Comparison of ENCODE assay signal across 1 cellular context in the genomic region with DNA sequence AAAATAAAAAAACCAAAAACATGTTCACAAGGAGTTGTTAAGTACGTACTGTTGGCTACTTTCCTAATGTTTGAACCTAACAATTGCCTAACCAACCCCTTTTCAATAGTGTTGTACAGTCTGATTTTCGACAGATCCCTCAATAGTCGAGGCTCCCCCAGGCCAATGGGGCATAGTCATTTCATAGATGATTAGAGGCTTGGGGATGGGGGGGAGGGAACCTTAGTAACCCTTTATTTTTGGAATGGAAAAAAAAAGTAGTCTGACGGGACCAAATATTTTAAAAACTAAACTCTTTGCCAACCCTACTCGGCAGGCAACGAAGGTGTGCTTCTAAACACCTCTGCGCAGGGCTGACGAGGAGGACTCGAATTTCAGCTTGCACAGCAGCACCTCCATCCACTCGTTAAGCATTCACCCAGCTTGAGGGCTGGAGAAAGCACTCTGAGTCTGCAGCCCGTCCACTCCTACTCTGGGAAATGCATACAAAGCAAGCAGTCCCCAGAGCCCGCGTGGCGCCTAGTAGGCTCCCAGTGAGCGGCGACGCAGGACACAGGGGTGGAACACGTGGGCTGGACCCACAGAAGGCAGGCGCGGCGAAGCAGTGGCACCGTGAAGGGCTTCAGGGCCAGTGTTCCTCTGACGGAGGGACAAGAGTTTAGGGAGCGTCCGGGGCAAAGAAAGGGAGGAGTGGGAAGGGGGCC.
TF ChIP-seq lines count a peak whose summit lies in the region.

No MANE protein-coding gene starts in this region.

TF ChIP-seq in K562, 482 proteins besides CTCF, POLR2A, EP300 and RAD21 (continued from another document and continues in another):
- TF ChIP-seq, protein P1, sequence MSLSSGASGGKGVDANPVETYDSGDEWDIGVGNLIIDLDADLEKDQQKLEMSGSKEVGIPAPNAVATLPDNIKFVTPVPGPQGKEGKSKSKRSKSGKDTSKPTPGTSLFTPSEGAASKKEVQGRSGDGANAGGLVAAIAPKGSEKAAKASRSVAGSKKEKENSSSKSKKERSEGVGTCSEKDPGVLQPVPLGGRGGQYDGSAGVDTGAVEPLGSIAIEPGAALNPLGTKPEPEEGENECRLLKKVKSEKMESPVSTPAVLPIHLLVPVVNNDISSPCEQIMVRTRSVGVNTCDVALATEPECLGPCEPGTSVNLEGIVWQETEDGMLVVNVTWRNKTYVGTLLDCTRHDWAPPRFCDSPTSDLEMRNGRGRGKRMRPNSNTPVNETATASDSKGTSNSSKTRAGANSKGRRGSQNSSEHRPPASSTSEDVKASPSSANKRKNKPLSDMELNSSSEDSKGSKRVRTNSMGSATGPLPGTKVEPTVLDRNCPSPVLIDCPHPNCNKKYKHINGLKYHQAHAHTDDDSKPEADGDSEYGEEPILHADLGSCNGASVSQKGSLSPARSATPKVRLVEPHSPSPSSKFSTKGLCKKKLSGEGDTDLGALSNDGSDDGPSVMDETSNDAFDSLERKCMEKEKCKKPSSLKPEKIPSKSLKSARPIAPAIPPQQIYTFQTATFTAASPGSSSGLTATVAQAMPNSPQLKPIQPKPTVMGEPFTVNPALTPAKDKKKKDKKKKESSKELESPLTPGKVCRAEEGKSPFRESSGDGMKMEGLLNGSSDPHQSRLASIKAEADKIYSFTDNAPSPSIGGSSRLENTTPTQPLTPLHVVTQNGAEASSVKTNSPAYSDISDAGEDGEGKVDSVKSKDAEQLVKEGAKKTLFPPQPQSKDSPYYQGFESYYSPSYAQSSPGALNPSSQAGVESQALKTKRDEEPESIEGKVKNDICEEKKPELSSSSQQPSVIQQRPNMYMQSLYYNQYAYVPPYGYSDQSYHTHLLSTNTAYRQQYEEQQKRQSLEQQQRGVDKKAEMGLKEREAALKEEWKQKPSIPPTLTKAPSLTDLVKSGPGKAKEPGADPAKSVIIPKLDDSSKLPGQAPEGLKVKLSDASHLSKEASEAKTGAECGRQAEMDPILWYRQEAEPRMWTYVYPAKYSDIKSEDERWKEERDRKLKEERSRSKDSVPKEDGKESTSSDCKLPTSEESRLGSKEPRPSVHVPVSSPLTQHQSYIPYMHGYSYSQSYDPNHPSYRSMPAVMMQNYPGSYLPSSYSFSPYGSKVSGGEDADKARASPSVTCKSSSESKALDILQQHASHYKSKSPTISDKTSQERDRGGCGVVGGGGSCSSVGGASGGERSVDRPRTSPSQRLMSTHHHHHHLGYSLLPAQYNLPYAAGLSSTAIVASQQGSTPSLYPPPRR (CRISPR knock-in tag; IDR thresholded peaks at IDR 0.05; ENCODE audit: borderline replicate concordance) = no peak
- TF ChIP-seq, protein P2, sequence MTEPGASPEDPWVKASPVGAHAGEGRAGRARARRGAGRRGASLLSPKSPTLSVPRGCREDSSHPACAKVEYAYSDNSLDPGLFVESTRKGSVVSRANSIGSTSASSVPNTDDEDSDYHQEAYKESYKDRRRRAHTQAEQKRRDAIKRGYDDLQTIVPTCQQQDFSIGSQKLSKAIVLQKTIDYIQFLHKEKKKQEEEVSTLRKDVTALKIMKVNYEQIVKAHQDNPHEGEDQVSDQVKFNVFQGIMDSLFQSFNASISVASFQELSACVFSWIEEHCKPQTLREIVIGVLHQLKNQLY (CRISPR knock-in tag; conservative IDR thresholded peaks at IDR 0.05) = peak in 1 of 2 experiments; percentile 90; a peak in 2 of 4 replicates
- no peak for TF ChIP-seq SMAD4 (CRISPR knock-in tag; conservative IDR thresholded peaks at IDR 0.05)
- TF ChIP-seq, protein P3, sequence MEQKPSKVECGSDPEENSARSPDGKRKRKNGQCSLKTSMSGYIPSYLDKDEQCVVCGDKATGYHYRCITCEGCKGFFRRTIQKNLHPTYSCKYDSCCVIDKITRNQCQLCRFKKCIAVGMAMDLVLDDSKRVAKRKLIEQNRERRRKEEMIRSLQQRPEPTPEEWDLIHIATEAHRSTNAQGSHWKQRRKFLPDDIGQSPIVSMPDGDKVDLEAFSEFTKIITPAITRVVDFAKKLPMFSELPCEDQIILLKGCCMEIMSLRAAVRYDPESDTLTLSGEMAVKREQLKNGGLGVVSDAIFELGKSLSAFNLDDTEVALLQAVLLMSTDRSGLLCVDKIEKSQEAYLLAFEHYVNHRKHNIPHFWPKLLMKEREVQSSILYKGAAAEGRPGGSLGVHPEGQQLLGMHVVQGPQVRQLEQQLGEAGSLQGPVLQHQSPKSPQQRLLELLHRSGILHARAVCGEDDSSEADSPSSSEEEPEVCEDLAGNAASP (IDR thresholded peaks at IDR 0.05) = no peak
- TF ChIP-seq, protein P4, sequence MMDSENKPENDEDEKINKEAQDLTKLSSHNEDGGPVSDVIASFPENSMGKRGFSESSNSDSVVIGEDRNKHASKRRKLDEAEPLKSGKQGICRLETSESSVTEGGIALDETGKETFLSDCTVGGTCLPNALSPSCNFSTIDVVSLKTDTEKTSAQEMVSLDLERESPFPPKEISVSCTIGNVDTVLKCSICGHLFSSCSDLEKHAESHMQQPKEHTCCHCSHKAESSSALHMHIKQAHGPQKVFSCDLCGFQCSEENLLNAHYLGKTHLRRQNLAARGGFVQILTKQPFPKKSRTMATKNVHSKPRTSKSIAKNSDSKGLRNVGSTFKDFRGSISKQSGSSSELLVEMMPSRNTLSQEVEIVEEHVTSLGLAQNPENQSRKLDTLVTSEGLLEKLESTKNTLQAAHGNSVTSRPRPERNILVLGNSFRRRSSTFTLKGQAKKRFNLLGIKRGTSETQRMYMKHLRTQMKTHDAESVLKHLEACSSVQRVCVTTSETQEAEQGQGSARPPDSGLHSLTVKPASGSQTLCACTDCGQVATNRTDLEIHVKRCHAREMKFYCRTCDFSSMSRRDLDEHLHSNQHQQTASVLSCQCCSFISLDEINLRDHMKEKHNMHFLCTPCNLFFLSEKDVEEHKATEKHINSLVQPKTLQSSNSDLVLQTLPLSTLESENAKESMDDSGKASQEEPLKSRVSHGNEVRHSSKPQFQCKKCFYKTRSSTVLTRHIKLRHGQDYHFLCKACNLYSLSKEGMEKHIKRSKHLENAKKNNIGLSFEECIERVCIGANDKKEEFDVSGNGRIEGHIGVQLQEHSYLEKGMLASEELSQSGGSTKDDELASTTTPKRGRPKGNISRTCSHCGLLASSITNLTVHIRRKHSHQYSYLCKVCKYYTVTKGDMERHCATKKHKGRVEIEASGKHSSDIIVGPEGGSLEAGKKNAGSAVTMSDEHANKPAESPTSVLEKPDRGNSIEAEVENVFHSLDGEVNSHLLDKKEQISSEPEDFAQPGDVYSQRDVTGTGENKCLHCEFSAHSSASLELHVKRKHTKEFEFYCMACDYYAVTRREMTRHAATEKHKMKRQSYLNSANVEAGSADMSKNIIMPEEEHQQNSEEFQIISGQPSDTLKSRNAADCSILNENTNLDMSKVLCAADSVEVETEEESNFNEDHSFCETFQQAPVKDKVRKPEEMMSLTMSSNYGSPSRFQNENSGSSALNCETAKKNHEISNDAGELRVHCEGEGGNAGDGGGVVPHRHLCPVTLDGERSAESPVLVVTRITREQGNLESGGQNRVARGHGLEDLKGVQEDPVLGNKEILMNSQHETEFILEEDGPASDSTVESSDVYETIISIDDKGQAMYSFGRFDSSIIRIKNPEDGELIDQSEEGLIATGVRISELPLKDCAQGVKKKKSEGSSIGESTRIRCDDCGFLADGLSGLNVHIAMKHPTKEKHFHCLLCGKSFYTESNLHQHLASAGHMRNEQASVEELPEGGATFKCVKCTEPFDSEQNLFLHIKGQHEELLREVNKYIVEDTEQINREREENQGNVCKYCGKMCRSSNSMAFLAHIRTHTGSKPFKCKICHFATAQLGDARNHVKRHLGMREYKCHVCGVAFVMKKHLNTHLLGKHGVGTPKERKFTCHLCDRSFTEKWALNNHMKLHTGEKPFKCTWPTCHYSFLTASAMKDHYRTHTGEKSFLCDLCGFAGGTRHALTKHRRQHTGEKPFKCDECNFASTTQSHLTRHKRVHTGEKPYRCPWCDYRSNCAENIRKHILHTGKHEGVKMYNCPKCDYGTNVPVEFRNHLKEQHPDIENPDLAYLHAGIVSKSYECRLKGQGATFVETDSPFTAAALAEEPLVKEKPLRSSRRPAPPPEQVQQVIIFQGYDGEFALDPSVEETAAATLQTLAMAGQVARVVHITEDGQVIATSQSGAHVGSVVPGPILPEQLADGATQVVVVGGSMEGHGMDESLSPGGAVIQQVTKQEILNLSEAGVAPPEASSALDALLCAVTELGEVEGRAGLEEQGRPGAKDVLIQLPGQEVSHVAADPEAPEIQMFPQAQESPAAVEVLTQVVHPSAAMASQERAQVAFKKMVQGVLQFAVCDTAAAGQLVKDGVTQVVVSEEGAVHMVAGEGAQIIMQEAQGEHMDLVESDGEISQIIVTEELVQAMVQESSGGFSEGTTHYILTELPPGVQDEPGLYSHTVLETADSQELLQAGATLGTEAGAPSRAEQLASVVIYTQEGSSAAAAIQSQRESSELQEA (IDR thresholded peaks at IDR 0.05; ENCODE audit: low read depth) = no peak
- no peak for TF ChIP-seq STAT5A (IDR thresholded peaks at IDR 0.05; ENCODE audit: borderline replicate concordance, low read length)
- TF ChIP-seq, protein P5, sequence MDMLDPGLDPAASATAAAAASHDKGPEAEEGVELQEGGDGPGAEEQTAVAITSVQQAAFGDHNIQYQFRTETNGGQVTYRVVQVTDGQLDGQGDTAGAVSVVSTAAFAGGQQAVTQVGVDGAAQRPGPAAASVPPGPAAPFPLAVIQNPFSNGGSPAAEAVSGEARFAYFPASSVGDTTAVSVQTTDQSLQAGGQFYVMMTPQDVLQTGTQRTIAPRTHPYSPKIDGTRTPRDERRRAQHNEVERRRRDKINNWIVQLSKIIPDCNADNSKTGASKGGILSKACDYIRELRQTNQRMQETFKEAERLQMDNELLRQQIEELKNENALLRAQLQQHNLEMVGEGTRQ (CRISPR knock-in tag; IDR thresholded peaks at IDR 0.05) = peak; percentile 71
- TF ChIP-seq, protein P6, sequence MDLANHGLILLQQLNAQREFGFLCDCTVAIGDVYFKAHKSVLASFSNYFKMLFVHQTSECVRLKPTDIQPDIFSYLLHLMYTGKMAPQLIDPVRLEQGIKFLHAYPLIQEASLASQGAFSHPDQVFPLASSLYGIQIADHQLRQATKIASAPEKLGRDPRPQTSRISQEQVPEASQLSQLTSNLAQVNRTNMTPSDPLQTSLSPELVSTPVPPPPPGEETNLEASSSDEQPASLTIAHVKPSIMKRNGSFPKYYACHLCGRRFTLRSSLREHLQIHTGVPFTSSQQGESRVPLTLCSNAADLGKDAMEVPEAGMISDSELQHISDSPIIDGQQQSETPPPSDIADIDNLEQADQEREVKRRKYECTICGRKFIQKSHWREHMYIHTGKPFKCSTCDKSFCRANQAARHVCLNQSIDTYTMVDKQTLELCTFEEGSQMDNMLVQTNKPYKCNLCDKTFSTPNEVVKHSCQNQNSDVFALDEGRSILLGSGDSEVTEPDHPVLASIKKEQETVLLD (IDR thresholded peaks at IDR 0.05) = peak; percentile 47; the same call in 1 of the 2 replicates
- no peak for TF ChIP-seq SMARCB1 (IDR thresholded peaks at IDR 0.05; ENCODE audit: insufficient read length, low read depth)
- TF ChIP-seq ARID2 (IDR thresholded peaks at IDR 0.05) = no peak; the same call in 1 of the 2 replicates
- TF ChIP-seq, protein P7, sequence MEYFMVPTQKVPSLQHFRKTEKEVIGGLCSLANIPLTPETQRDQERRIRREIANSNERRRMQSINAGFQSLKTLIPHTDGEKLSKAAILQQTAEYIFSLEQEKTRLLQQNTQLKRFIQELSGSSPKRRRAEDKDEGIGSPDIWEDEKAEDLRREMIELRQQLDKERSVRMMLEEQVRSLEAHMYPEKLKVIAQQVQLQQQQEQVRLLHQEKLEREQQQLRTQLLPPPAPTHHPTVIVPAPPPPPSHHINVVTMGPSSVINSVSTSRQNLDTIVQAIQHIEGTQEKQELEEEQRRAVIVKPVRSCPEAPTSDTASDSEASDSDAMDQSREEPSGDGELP (CRISPR knock-in tag; IDR thresholded peaks at IDR 0.05; ENCODE audit: borderline replicate concordance) = peak; percentile 36; the same call in 1 of the 2 replicates
- no peak for TF ChIP-seq HLTF (IDR thresholded peaks at IDR 0.05)
- TF ChIP-seq, protein P8, sequence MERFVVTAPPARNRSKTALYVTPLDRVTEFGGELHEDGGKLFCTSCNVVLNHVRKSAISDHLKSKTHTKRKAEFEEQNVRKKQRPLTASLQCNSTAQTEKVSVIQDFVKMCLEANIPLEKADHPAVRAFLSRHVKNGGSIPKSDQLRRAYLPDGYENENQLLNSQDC (CRISPR knock-in tag; IDR thresholded peaks at IDR 0.05) = no peak
- no peak for TF ChIP-seq TARDBP (IDR thresholded peaks at IDR 0.05)
- TF ChIP-seq ZEB2 (IDR thresholded peaks at IDR 0.05) = no peak
- no peak for TF ChIP-seq KLF10 (CRISPR knock-in tag; IDR thresholded peaks at IDR 0.05)
- peak; percentile 70 for TF ChIP-seq HDAC2 (IDR thresholded peaks at IDR 0.05)
- TF ChIP-seq, protein P9, sequence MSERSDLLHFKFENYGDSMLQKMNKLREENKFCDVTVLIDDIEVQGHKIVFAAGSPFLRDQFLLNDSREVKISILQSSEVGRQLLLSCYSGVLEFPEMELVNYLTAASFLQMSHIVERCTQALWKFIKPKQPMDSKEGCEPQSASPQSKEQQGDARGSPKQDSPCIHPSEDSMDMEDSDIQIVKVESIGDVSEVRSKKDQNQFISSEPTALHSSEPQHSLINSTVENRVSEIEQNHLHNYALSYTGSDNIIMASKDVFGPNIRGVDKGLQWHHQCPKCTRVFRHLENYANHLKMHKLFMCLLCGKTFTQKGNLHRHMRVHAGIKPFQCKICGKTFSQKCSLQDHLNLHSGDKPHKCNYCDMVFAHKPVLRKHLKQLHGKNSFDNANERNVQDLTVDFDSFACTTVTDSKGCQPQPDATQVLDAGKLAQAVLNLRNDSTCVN (CRISPR knock-in tag; IDR thresholded peaks at IDR 0.05) = no peak
- peak; percentile 54 for TF ChIP-seq NUFIP1 (IDR thresholded peaks at IDR 0.05; ENCODE audit: partially characterized antibody)
- no peak for TF ChIP-seq PCBP2 (IDR thresholded peaks at IDR 0.05; ENCODE audit: low read depth, low read length, poor library complexity, severe bottlenecking)
- TF ChIP-seq SMARCC2 (IDR thresholded peaks at IDR 0.05; ENCODE audit: low read depth) = no peak
- 0 out of 2 replicates have a peak, but pooled peaks have one; percentile 41 for TF ChIP-seq SRSF3 (IDR thresholded peaks at IDR 0.05; ENCODE audit: insufficient read depth, low read length)
- TF ChIP-seq, protein P10, sequence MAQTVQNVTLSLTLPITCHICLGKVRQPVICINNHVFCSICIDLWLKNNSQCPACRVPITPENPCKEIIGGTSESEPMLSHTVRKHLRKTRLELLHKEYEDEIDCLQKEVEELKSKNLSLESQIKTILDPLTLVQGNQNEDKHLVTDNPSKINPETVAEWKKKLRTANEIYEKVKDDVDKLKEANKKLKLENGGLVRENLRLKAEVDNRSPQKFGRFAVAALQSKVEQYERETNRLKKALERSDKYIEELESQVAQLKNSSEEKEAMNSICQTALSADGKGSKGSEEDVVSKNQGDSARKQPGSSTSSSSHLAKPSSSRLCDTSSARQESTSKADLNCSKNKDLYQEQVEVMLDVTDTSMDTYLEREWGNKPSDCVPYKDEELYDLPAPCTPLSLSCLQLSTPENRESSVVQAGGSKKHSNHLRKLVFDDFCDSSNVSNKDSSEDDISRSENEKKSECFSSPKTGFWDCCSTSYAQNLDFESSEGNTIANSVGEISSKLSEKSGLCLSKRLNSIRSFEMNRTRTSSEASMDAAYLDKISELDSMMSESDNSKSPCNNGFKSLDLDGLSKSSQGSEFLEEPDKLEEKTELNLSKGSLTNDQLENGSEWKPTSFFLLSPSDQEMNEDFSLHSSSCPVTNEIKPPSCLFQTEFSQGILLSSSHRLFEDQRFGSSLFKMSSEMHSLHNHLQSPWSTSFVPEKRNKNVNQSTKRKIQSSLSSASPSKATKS (CRISPR knock-in tag; IDR thresholded peaks at IDR 0.05) = no peak
